In the genomic region with DNA sequence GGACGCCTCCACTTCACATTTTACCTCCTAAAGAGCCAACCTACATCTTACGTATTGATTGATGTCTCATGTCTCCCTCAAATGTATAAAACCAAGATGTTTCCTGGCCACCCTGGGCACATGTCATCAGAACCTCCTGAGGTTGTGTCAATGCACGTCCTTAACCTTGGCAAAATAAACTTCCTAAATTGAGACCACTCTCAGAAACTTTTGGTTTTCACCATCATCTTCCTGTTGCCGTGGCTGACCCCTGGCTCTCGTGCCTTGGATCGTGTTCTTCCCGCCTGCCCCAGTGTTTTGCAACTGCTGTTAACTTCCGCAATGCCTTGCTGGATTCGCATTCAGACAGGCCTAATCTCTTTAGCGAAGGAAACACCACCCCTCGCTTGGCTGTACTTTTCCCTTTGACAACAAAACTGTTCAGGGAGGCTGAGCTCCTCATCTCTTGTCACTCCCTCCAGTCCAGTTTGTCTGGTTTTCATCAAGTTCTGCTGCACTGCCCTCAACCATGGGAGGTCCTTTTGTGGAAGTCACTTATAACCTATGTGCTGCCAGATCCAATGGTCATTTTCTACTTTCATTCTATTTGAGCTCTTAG, we compare ENCODE assay signal across 8 cellular contexts. TPM values are rescaled to one million over a fixed set of nuclear protein-coding genes. Genes with fewer than 3 reads are reported as not detected.
A peak's percentile ranks its signal among the peaks of the same experiment; 100 is the strongest.
DNase-seq lines count a peak whose midpoint lies in the region; ATAC-seq and TF ChIP-seq lines count a peak whose summit lies in the region.

No MANE protein-coding gene starts in this region.

- H3K27me3 Mint-ChIP-seq in endodermal cell (ENCODE audit: insufficient read depth) (peaks cover 11% of the 10 kb centered on the region), natural killer cell (ENCODE audit: low read depth in 2 of 2) (peaks cover 13 to 18% of the 10 kb centered on the region in 2 donors)

- H3K27ac ChIP-seq in C4-2B (peak overlapping the region; percentile 98), endodermal cell (ENCODE audit: low read depth, low read length) (no peak overlapping the region)

- H3K9ac ChIP-seq in NT2/D1 (ENCODE audit: insufficient read length, low read depth) (peak overlapping the region; percentile 80), endodermal cell (ENCODE audit: extremely low read depth, low read length, poor library complexity, severe bottlenecking) (no peak overlapping the region)

- H3K27me3 ChIP-seq in NT2/D1 (ENCODE audit: insufficient read depth, insufficient read length) (peaks cover 6% of the 10 kb centered on the region), endodermal cell (ENCODE audit: control insufficient read depth, insufficient read depth, low read length, poor library complexity, severe bottlenecking) (no peaks in the 10 kb centered on the region)

- TF ChIP-seq CTCF in C4-2B (conservative IDR thresholded peaks at IDR 0.05) (no peak), endodermal cell (conservative IDR thresholded peaks at IDR 0.05) (no peak), natural killer cell (IDR thresholded peaks at IDR 0.05) (no peak)

- H3K4me1 Mint-ChIP-seq in endodermal cell, result peaks cover 29% of the 10 kb centered on the region
- H3K4me1 Mint-ChIP-seq in natural killer cell, result peaks cover 40 to 44% of the 10 kb centered on the region in 2 donors

- H3K4me3 ChIP-seq in NT2/D1 (ENCODE audit: insufficient read length, low read depth) (peak overlapping the region; percentile 67), endodermal cell (ENCODE audit: low read length) (peak overlapping the region; percentile 80)

- H3K9me3 Mint-ChIP-seq in endodermal cell (no peaks in the 10 kb centered on the region), natural killer cell (no peaks in the 10 kb centered on the region)

- no peak for ATAC-seq in natural killer cell
- ATAC-seq in HG03442 (IDR thresholded peaks at IDR 0.05; ENCODE audit: unreplicated experiment), result no peak
- no peak for ATAC-seq in HG02571 (IDR thresholded peaks at IDR 0.05; ENCODE audit: unreplicated experiment)

- H3K36me3 ChIP-seq in NT2/D1 (ENCODE audit: insufficient read depth, insufficient read length, low read length) (peaks cover 5% of the 10 kb centered on the region), endodermal cell (ENCODE audit: control insufficient read depth, insufficient read depth, low read length) (peaks cover 3% of the 10 kb centered on the region)

- no peak for DNase-seq in NT2/D1 (ENCODE audit: low read depth, low spot score)
- peak; percentile 45 for DNase-seq in endodermal cell
- DNase-seq in natural killer cell, result no peak
- DNase-seq in NCI-H146 treated with DMSO at 0.1 percent for 48 hours (lab: John Stamatoyannopoulos, UW; ENCODE audit: unreplicated experiment), result no peak
- no peak for DNase-seq in NCI-H146 (lab: John Stamatoyannopoulos, UW)

- H3K4me1 ChIP-seq in NT2/D1 (ENCODE audit: insufficient read depth, insufficient read length) (no peaks in the 10 kb centered on the region), endodermal cell (ENCODE audit: control insufficient read depth, insufficient read depth, low read length) (no peaks in the 10 kb centered on the region)

- H3K36me3 Mint-ChIP-seq in endodermal cell (ENCODE audit: low read depth), result peaks cover 4% of the 10 kb centered on the region
- H3K36me3 Mint-ChIP-seq in natural killer cell, result no peaks in the 10 kb centered on the region

- intact Hi-C loops in natural killer cell (cut with micrococcal nuclease), result loop anchor here (10.0 kb wide), 1 partner anchor 507 kb away; the partner anchor contains the start of gene CCT5

- 89 to 90% methylated on average over 10 to 11 of the region's 11 CpGs for WGBS in endodermal cell (ENCODE audit: insufficient coverage in 1 of 2, insufficient read length in 1 of 2), 2 experiments

- H3K27ac Mint-ChIP-seq in endodermal cell (peak overlapping the region; percentile 90), natural killer cell (peak overlapping the region; percentile 66 to 88)

- H3K4me3 Mint-ChIP-seq in endodermal cell (peak overlapping the region; percentile 84), natural killer cell (peak overlapping the region; percentile 94)

- no peaks in the 10 kb centered on the region for H3K9me3 ChIP-seq in NT2/D1 (ENCODE audit: insufficient read depth, low read length)
- no peaks in the 10 kb centered on the region for H3K9me3 ChIP-seq in endodermal cell (ENCODE audit: control insufficient read depth, low read length)

RNA-seq across cellular contexts. Expression of gene DAP, which starts 1.2 kb away (rescaled TPM):
- total RNA-seq in endodermal cell (100 to 1,000 TPM in 1 of 2 donors, 10 to 100 TPM in 1; 77.7 to 106 TPM), natural killer cell (10 to 100 TPM; 38.4 to 48.9 (median 44.9) TPM)
- 88.4 TPM for polyA plus RNA-seq in endodermal cell (2013, experiment 1 of 2)
- 88.4 TPM for polyA plus RNA-seq in endodermal cell (2013, experiment 2 of 2)
